Comparison of ENCODE assay signal across 15 cellular contexts in the genomic region with DNA sequence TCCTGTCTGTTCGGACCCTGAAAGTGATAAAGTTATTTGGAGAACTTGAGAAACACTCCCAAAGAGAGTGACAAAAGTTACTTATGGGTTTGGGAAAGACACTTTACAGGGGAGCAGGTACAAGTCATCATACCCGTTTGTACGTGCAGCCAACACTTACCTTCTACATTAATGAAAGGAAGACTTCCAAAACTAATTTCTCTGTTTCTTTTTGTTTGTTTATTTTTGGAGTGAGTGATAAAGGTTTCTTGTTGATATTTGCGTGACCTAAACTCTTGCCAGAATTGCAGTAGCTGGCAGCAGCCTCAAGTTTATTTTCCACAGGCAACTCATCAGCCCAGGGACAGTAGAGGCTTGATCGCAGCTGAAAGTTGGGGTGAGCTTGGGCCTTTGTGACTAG. TPM values are rescaled to one million over a fixed set of nuclear protein-coding genes. Genes with fewer than 3 reads are reported as not detected.
A peak's percentile ranks its signal among the peaks of the same experiment; 100 is the strongest.
DNase-seq lines count a peak whose midpoint lies in the region; ATAC-seq, FAIRE-seq and TF ChIP-seq lines count a peak whose summit lies in the region.
"Had no signal": no experiment of that assay in that cellular context is flagged by ENCODE, and none has a peak within 500 bp of the region (broad histone marks: within the 10 kb centered on the region; RNA-seq: fewer than 3 reads in every experiment).

No MANE protein-coding gene starts in this region.

- POLR2A ChIA-PET in HepG2 (lab: Yijun Ruan, JAX), result interaction anchor here (0.9 to 6.0 kb wide), 2 partner anchors 8 to 16 kb away, joined by 3 to 38 read pairs; partner anchors contain the start of gene ABHD2

- peak overlapping the region; percentile 91 to 95 for H3K27ac ChIP-seq in liver (ENCODE audit: low read depth in 1 of 2, low read length in 2 of 2)
- H3K27ac ChIP-seq in HepG2 (ENCODE audit: extremely low read length, insufficient read depth, low read length), result no peak overlapping the region
- peak overlapping the region; percentile 2 for H3K27ac ChIP-seq in osteoblast (ENCODE audit: low read depth, low read length)
- H3K27ac ChIP-seq: GM23248 had no signal

- 24% methylated on average over 5 of the region's 5 CpGs for WGBS in liver
- WGBS in HepG2 (ENCODE audit: low lambda C conversion rate), result 94% methylated on average over 5 of the region's 5 CpGs

- no peaks in the 10 kb centered on the region for H3K9me3 ChIP-seq in liver (ENCODE audit: control insufficient read depth in 4 of 4, low read length in 3 of 4)
- no peaks in the 10 kb centered on the region for H3K9me3 ChIP-seq in HepG2 (ENCODE audit: low read length)
- H3K9me3 ChIP-seq in osteoblast (ENCODE audit: low read depth, low read length), result no peaks in the 10 kb centered on the region
- H3K9me3 ChIP-seq: ovary had no signal

- peak; percentile 22 for TF ChIP-seq CTCF in liver (IDR thresholded peaks at IDR 0.05; ENCODE audit: low read depth, low read length, missing input control)
- no peak for TF ChIP-seq CTCF in HepG2 (CRISPR knock-in tag; IDR thresholded peaks at IDR 0.05)
- TF ChIP-seq CTCF in osteoblast (IDR thresholded peaks at IDR 0.05; ENCODE audit: extremely low read depth, low read depth, low read length), result no peak
- no peak for TF ChIP-seq CTCF in GM20000 (IDR thresholded peaks at IDR 0.05; ENCODE audit: extremely low read depth, missing control alignments)

- no peak for ATAC-seq in HepG2
- ATAC-seq: GM12878 had no signal

- no peak for FAIRE-seq in HepG2 (lab: Jason Lieb, UNC)
- FAIRE-seq: GM12878 had no signal

- peak overlapping the region; percentile 13 to 68 for H3K9ac ChIP-seq in liver (ENCODE audit: low read depth in 1 of 2, low read length in 2 of 2)
- H3K9ac ChIP-seq in HepG2 (ENCODE audit: insufficient read depth, low read depth, low read length), result no peak overlapping the region
- H3K9ac ChIP-seq: GM23248 had no signal

- no peak for DNase-seq in HepG2 (ENCODE audit: low spot score)
- DNase-seq in fibroblast of gingiva (ENCODE audit: low read depth), result peak; percentile 45
- DNase-seq in osteoblast (ENCODE audit: insufficient read length, low spot score, missing footprints), result no peak
- DNase-seq in GM20000 (ENCODE audit: low spot score), result no peak
- no peak for DNase-seq in NCI-H526 treated with DMSO at 0.1 percent for 48 hours (lab: John Stamatoyannopoulos, UW)
- no peak for DNase-seq in activated gamma-delta T cell (lab: John Stamatoyannopoulos, UW)
- DNase-seq in ureter (ENCODE audit: low spot score), result no peak
- DNase-seq: activated CD4-positive, alpha-beta memory T cell treated with anti-CD3 and anti-CD28 coated beads, Interleukin-2, amount 10 ng/mL, durations not matched to agents 7 days and 5 days; COR-L47; GM23248; NCI-H146; NCI-H524 treated with DMSO at 0.1 percent for 48 hours; ovary had no signal

- H3K4me2 ChIP-seq in HepG2 (ENCODE audit: low read depth, low read length) (no peak overlapping the region), osteoblast (ENCODE audit: insufficient read depth, low read length) (no peak overlapping the region)

- peaks cover 20 to 81% (median 39%) of the 10 kb centered on the region in 4 donors for H3K4me1 ChIP-seq in liver (ENCODE audit: control insufficient read depth in 4 of 4, insufficient read depth in 4 of 4, low read length in 3 of 4)
- H3K4me1 ChIP-seq in HepG2 (ENCODE audit: insufficient read depth, low read length), result peaks cover 72% of the 10 kb centered on the region
- peaks cover 32% of the 10 kb centered on the region for H3K4me1 ChIP-seq in osteoblast (ENCODE audit: insufficient read depth, low read length)

- H2AFZ ChIP-seq in HepG2 (ENCODE audit: low read length) (no peak overlapping the region), osteoblast (ENCODE audit: low read length) (no peak overlapping the region)
- H2AFZ ChIP-seq: GM23248 had no signal

- H3K27me3 ChIP-seq in liver (ENCODE audit: control insufficient read depth in 4 of 4, insufficient read depth in 4 of 4, low read length in 3 of 4) (no peaks in the 10 kb centered on the region), HepG2 (ENCODE audit: control insufficient read depth in 1 of 2, insufficient read depth in 2 of 2, low read length in 2 of 2) (no peaks in the 10 kb centered on the region), osteoblast (ENCODE audit: insufficient read depth, low read length) (no peaks in the 10 kb centered on the region)
- H3K27me3 ChIP-seq: ovary had no signal

- no peak for TF ChIP-seq EP300 in HepG2 (IDR thresholded peaks at IDR 0.05; ENCODE audit: low read depth in 2 of 2, low read length in 2 of 2)
- no peak for TF ChIP-seq EP300 in HepG2 (CRISPR knock-in tag; IDR thresholded peaks at IDR 0.05; ENCODE audit: borderline replicate concordance)

- H3K4me3 ChIP-seq in liver (ENCODE audit: low read depth in 1 of 3, low read length in 3 of 3) (no peak overlapping the region), HepG2 (replicated peaks in 1 of 3; ENCODE audit: insufficient read depth in 1 of 3, low read depth in 2 of 3, low read length in 3 of 3) (no peak overlapping the region), osteoblast (ENCODE audit: insufficient read depth, low read length) (no peak overlapping the region)
- H3K4me3 ChIP-seq: GM12878, GM23248, ovary had no signal

- TF ChIP-seq RAD21 in liver (IDR thresholded peaks at IDR 0.05), result peak; percentile 39 to 58
- TF ChIP-seq RAD21 in HepG2 (CRISPR knock-in tag; IDR thresholded peaks at IDR 0.05), result no peak

- in situ Hi-C loops in HepG2 (cut with HindIII; ENCODE audit: extremely low pct_ligation_motif_present, low pct_unique_long_range_greater_than_20kb), result no loop called here

- TF ChIP-seq POLR2A in HepG2 (IDR thresholded peaks at IDR 0.05; ENCODE audit: insufficient read depth in 1 of 2, low read depth in 2 of 2, low read length in 2 of 2), result no peak

- peaks cover 43% of the 10 kb centered on the region for H3K79me2 ChIP-seq in HepG2 (ENCODE audit: insufficient read depth, low read length)
- peaks cover 85% of the 10 kb centered on the region for H3K79me2 ChIP-seq in osteoblast (ENCODE audit: insufficient read depth, low read length)

- H4K20me1 ChIP-seq in HepG2 (ENCODE audit: insufficient read depth, low read length) (no peaks in the 10 kb centered on the region), osteoblast (ENCODE audit: insufficient read depth, low read length) (no peaks in the 10 kb centered on the region)

- intact Hi-C loops in HepG2 (cut with micrococcal nuclease; ENCODE audit: unreplicated experiment), result no loop called here

- H3K36me3 ChIP-seq in liver (ENCODE audit: control insufficient read depth in 4 of 4, insufficient read depth in 3 of 4, low read depth in 1 of 4, low read length in 3 of 4) (peaks cover 0 to 5% (median 0%) of the 10 kb centered on the region in 4 donors), HepG2 (replicated peaks in 1 of 2; ENCODE audit: control insufficient read depth in 1 of 2, insufficient read depth in 2 of 2, low read length in 2 of 2) (no peaks in the 10 kb centered on the region; a peak in 1 of 5 replicates), osteoblast (ENCODE audit: insufficient read depth, low read length) (peaks cover 9% of the 10 kb centered on the region)
- H3K36me3 ChIP-seq: ovary had no signal

- CTCF ChIA-PET in HepG2 (lab: Yijun Ruan, JAX; ENCODE audit: low intra/inter-chr PET ratio, low total read pairs), result no interaction called here

- BruUV-seq in HepG2 (replicated peaks; lab: Mats Ljungman, UMichigan), result no TSS peak

TF ChIP-seq in liver, 16 proteins besides CTCF, POLR2A, EP300 and RAD21 (continues in another document):
- peak; percentile 60 to 76 for TF ChIP-seq RXRA (IDR thresholded peaks at IDR 0.05)
- peak; percentile 66 for TF ChIP-seq FOXA1 (IDR thresholded peaks at IDR 0.05)
- TF ChIP-seq NR2F2 (IDR thresholded peaks at IDR 0.05), result no peak
- peak; percentile 78 for TF ChIP-seq FOXA2 (IDR thresholded peaks at IDR 0.05)
- TF ChIP-seq HNF4G (IDR thresholded peaks at IDR 0.05), result no peak
- TF ChIP-seq YY1 (IDR thresholded peaks at IDR 0.05), result peak; percentile 33

TF ChIP-seq in HepG2, 621 proteins besides CTCF, POLR2A, EP300 and RAD21 (continues in another document):
- TF ChIP-seq RFXAP (CRISPR knock-in tag; IDR thresholded peaks at IDR 0.05; ENCODE audit: borderline replicate concordance) (no peak), NCOR1 (IDR thresholded peaks at IDR 0.05; ENCODE audit: borderline replicate concordance, low read length) (no peak), NR2C2 (CRISPR knock-in tag; IDR thresholded peaks at IDR 0.05; ENCODE audit: borderline replicate concordance) (no peak), HMG20A (CRISPR knock-in tag; IDR thresholded peaks at IDR 0.05; ENCODE audit: borderline replicate concordance) (no peak), JUND (CRISPR knock-in tag; IDR thresholded peaks at IDR 0.05) (no peak)

RNA-seq across cellular contexts. Expression of gene ABHD2, which starts 8.4 kb away (rescaled TPM):
- total RNA-seq in liver (100 to 1,000 TPM in 1 of 2 donors, 10 to 100 TPM in 1; 34.6 to 663 TPM), HepG2 (2016; rRNA removed; fragmentation: Illumina TruSeq; extraction: Trizol) (12.2 and 22.4 TPM in 2 replicates), osteoblast (115 and 151 TPM in 2 replicates), ureter (134 TPM)
- polyA plus RNA-seq in liver (10 to 100 TPM; 58.8 to 71.5 TPM), HepG2 (2011; rRNA removed) (14.8 and 16.9 TPM in 2 replicates)
- 15.9 and 19.0 TPM in 2 replicates for total RNA-seq in HepG2 (2016; cell fraction: cytosol; rRNA removed; fragmentation: Illumina TruSeq; extraction: Trizol; ENCODE audit: low read depth)
- 10.3 and 18.8 TPM in 2 replicates for total RNA-seq in HepG2 (2016; cell fraction: insoluble cytoplasmic fraction; rRNA removed; fragmentation: Illumina TruSeq; extraction: Trizol)
- total RNA-seq in HepG2 (2016; cell fraction: membrane; rRNA removed; fragmentation: Illumina TruSeq; extraction: Trizol), result 6.0 and 7.4 TPM in 2 replicates
- total RNA-seq in HepG2 (2016; cell fraction: nucleus; rRNA removed; fragmentation: Illumina TruSeq; extraction: Trizol), result 23.2 and 26.5 TPM in 2 replicates
- 11.8 and 13.6 TPM in 2 replicates for polyA plus RNA-seq in HepG2 (2011; cell fraction: cytosol; rRNA removed)
- 11.3 and 12.7 TPM in 2 replicates for polyA plus RNA-seq in HepG2 (2011; cell fraction: nucleus; rRNA removed)
- polyA plus RNA-seq in HepG2 (2012), result 11.9 and 13.1 TPM in 2 replicates
- 0.63 and 1.1 TPM in 2 replicates for polyA plus RNA-seq in HepG2 (2016; cell fraction: cytosol; fragmentation: Illumina TruSeq; extraction: Trizol; ENCODE audit: low read depth)
- polyA plus RNA-seq in HepG2 (2016; cell fraction: insoluble cytoplasmic fraction; fragmentation: Illumina TruSeq; extraction: Trizol; ENCODE audit: low read depth), result 5.3 and 6.4 TPM in 2 replicates
- polyA plus RNA-seq in HepG2 (2016; cell fraction: membrane; fragmentation: Illumina TruSeq; extraction: Trizol; ENCODE audit: low read depth), result 0.93 and 1.0 TPM in 2 replicates
- 12.2 and 14.4 TPM in 2 replicates for polyA plus RNA-seq in HepG2 (2016; cell fraction: nucleus; fragmentation: Illumina TruSeq; extraction: Trizol; ENCODE audit: insufficient read depth, low read depth)
- polyA minus RNA-seq in HepG2 (2011; rRNA and poly(A)+ RNA removed; ENCODE audit: low replicate concordance), result 91.3 and 104 TPM in 2 replicates
- polyA minus RNA-seq in HepG2 (2011; cell fraction: cytosol; rRNA and poly(A)+ RNA removed), result 14.3 and 22.4 TPM in 2 replicates
- 20.5 and 26.2 TPM in 2 replicates for polyA minus RNA-seq in HepG2 (2011; cell fraction: nucleus; rRNA and poly(A)+ RNA removed)
